In genomic region chr4:152556814-152557213, GRCh38 we compare ENCODE assay signal across 27 cellular contexts. TPM values are rescaled to one million over a fixed set of nuclear protein-coding genes. Genes with fewer than 3 reads are reported as not detected.
DNase-seq lines count a peak whose midpoint lies in the region; ATAC-seq and TF ChIP-seq lines count a peak whose summit lies in the region.
"Had no signal": no experiment of that assay in that cellular context is flagged by ENCODE, and none has a peak within 500 bp of the region (broad histone marks: within the 10 kb centered on the region; RNA-seq: fewer than 3 reads in every experiment).

No MANE protein-coding gene starts in this region.

- TF ChIP-seq CTCF in Caco-2 (IDR thresholded peaks at IDR 0.05; ENCODE audit: insufficient read depth in 1 of 2, low read depth in 1 of 2, low read length in 1 of 2, severe bottlenecking in 1 of 2, unreplicated experiment in 1 of 2), result no peak

- no peaks in the 10 kb centered on the region for H3K9me3 ChIP-seq in CD8-positive, alpha-beta memory T cell (ENCODE audit: low read length)
- H3K9me3 ChIP-seq in MG63, result no peaks in the 10 kb centered on the region
- H3K9me3 ChIP-seq in Caco-2, result no peaks in the 10 kb centered on the region
- H3K9me3 ChIP-seq: adrenal gland; BLaER1 treated with 17β-estradiol and CSF1 and Interleukin-3, amounts not matched to agents 10 nM and 100 nM; body of pancreas had no signal

- CTCF ChIA-PET in CD8-positive, alpha-beta memory T cell (lab: Charles Lee), result interaction anchor here (2.4 kb wide), 1 partner anchor 18 kb away, joined by 7 read pairs; no protein-coding TSS in a partner anchor
- CTCF ChIA-PET in Caco-2 (lab: Charles Lee), result no interaction called here

- no peak overlapping the region for H3K27ac ChIP-seq in ACC112 (ENCODE audit: low read depth, low read length)
- H3K27ac ChIP-seq in CD8-positive, alpha-beta memory T cell (ENCODE audit: low read depth, low read length), result no peak overlapping the region
- H3K27ac ChIP-seq: adrenal gland; BLaER1 treated with 17β-estradiol and CSF1 and Interleukin-3, amounts not matched to agents 10 nM and 100 nM; body of pancreas; dorsolateral prefrontal cortex; parathyroid adenoma had no signal

- no peak for DNase-seq in CD8-positive, alpha-beta memory T cell
- DNase-seq in MG63 (peak; percentile 28), DMS79 (lab: John Stamatoyannopoulos, UW) (no peak), Caco-2 (no peak)
- no peak for DNase-seq in stimulated activated CD4-positive, alpha-beta T cell treated with anti-CD3 and anti-CD28 coated beads, Interleukin-4, amount 100 ng/mL, for 4 hours
- DNase-seq in stimulated activated naive CD8-positive, alpha-beta T cell treated with anti-CD3 and anti-CD28 coated beads, Interleukin-15, Interleukin-2, amounts not matched to agents 100 U/mL and 50 U/mL, for 24 hours, result no peak
- DNase-seq: activated CD8-positive, alpha-beta T cell treated with anti-CD3 and anti-CD28 coated beads, Interleukin-2, amount 10 ng/mL, durations not matched to agents 7 days and 5 days; activated gamma-delta T cell treated with Interleukin-2 at 50 U/mL for 16 hours; adrenal gland; body of pancreas; dorsolateral prefrontal cortex; hypothalamus; immature natural killer cell; Kasumi-1; left colon; mammary epithelial cell; NCI-H1694; NCI-H2171; NCI-H524 treated with DMSO at 0.1 percent for 48 hours; stimulated activated CD4-positive, alpha-beta T cell treated with anti-CD3 and anti-CD28 coated beads, Interleukin-1b, Interleukin-23, amount 100 ng/mL, for 48 hours; substantia nigra had no signal

- no peaks in the 10 kb centered on the region for H3K36me3 ChIP-seq in ACC112 (ENCODE audit: insufficient read depth, low read length)
- no peaks in the 10 kb centered on the region for H3K36me3 ChIP-seq in CD8-positive, alpha-beta memory T cell (ENCODE audit: insufficient read depth, low read length)
- no peaks in the 10 kb centered on the region for H3K36me3 ChIP-seq in MG63
- no peaks in the 10 kb centered on the region for H3K36me3 ChIP-seq in Caco-2 (ENCODE audit: control insufficient read depth, insufficient read depth, low read length)
- H3K36me3 ChIP-seq: adrenal gland; BLaER1 treated with 17β-estradiol and CSF1 and Interleukin-3, amounts not matched to agents 10 nM and 100 nM had no signal

- POLR2A ChIA-PET in CD8-positive, alpha-beta memory T cell (lab: Charles Lee), result no interaction called here
- POLR2A ChIA-PET in Caco-2 (lab: Charles Lee), result no interaction called here

- no TSS peak for BruUV-seq in Caco-2 (replicated peaks; lab: Mats Ljungman, UMichigan)

- H3K4me3 Mint-ChIP-seq in CD8-positive, alpha-beta memory T cell, result peak overlapping the region in 3 of 7 donors; percentile 54 to 85 (median 72)
- peak overlapping the region; percentile 72 for H3K4me3 Mint-ChIP-seq in activated T-helper 17 cell treated with anti-CD3 and anti-CD28 coated beads, Interleukin-2, amount 50 U/mL, for 72 hours
- H3K4me3 Mint-ChIP-seq in Caco-2 (ENCODE audit: unreplicated experiment), result no peak overlapping the region
- H3K4me3 Mint-ChIP-seq: neural crest cell, type B pancreatic cell had no signal

- peaks cover 32 to 52% (median 45%) of the 10 kb centered on the region in 3 donors for H3K4me1 Mint-ChIP-seq in CD8-positive, alpha-beta memory T cell
- H3K4me1 Mint-ChIP-seq in activated T-helper 17 cell treated with anti-CD3 and anti-CD28 coated beads, Interleukin-2, amount 50 U/mL, for 72 hours, result peaks cover 34% of the 10 kb centered on the region
- no peaks in the 10 kb centered on the region for H3K4me1 Mint-ChIP-seq in Caco-2 (ENCODE audit: low read depth, unreplicated experiment)
- H3K4me1 Mint-ChIP-seq: neural crest cell had no signal

- H3K4me3 ChIP-seq in ACC112 (ENCODE audit: low read depth, low read length), result peak overlapping the region; percentile 46; the same call in 1 of the 2 replicates
- H3K4me3 ChIP-seq in CD8-positive, alpha-beta memory T cell (ENCODE audit: low read length), result no peak overlapping the region
- peak overlapping the region; percentile 34 for H3K4me3 ChIP-seq in MG63
- no peak overlapping the region for H3K4me3 ChIP-seq in Caco-2 (ENCODE audit: low read depth, low read length)
- H3K4me3 ChIP-seq: adrenal gland; BLaER1 treated with 17β-estradiol and CSF1 and Interleukin-3, amounts not matched to agents 10 nM and 100 nM; body of pancreas; dorsolateral prefrontal cortex had no signal

- peak overlapping the region; percentile 14 to 91 (median 46) for H3K27ac Mint-ChIP-seq in CD8-positive, alpha-beta memory T cell
- H3K27ac Mint-ChIP-seq in activated T-helper 17 cell treated with anti-CD3 and anti-CD28 coated beads, Interleukin-2, amount 50 U/mL, for 72 hours, result peak overlapping the region; percentile 93
- H3K27ac Mint-ChIP-seq in Caco-2 (ENCODE audit: unreplicated experiment), result no peak overlapping the region
- H3K27ac Mint-ChIP-seq: type B pancreatic cell had no signal

- ATAC-seq in activated T-helper 17 cell treated with anti-CD3 and anti-CD28 coated beads, Interleukin-2, amount 50 U/mL, for 72 hours (replicated peaks), result no peak
- no peak for ATAC-seq in stimulated activated naive CD8-positive, alpha-beta T cell treated with anti-CD3 and anti-CD28 coated beads, Interleukin-15, Interleukin-2, amounts not matched to agents 100 U/mL and 50 U/mL, for 24 hours
- ATAC-seq: body of pancreas, left colon had no signal

- H3K36me3 Mint-ChIP-seq in CD8-positive, alpha-beta memory T cell, result no peaks in the 10 kb centered on the region
- H3K36me3 Mint-ChIP-seq in activated T-helper 17 cell treated with anti-CD3 and anti-CD28 coated beads, Interleukin-2, amount 50 U/mL, for 72 hours (ENCODE audit: low read depth), result no peaks in the 10 kb centered on the region
- H3K36me3 Mint-ChIP-seq in Caco-2 (ENCODE audit: insufficient read depth, unreplicated experiment), result peaks cover 6% of the 10 kb centered on the region
- H3K36me3 Mint-ChIP-seq: immature natural killer cell, type B pancreatic cell had no signal

- H3K79me2 ChIP-seq in ACC112 (ENCODE audit: control insufficient read depth, insufficient read depth, low read length, unreplicated experiment), result no peaks in the 10 kb centered on the region
- H3K79me2 ChIP-seq: parathyroid adenoma had no signal

- peaks cover 0 to 1% of the 10 kb centered on the region in 2 donors for H3K27me3 Mint-ChIP-seq in CD8-positive, alpha-beta memory T cell
- H3K27me3 Mint-ChIP-seq in activated T-helper 17 cell treated with anti-CD3 and anti-CD28 coated beads, Interleukin-2, amount 50 U/mL, for 72 hours, result no peaks in the 10 kb centered on the region
- H3K27me3 Mint-ChIP-seq in Caco-2 (ENCODE audit: insufficient read depth, unreplicated experiment), result no peaks in the 10 kb centered on the region
- H3K27me3 Mint-ChIP-seq: type B pancreatic cell had no signal

- H3K4me1 ChIP-seq in ACC112 (ENCODE audit: control insufficient read depth, insufficient read depth, low read length, unreplicated experiment), result no peaks in the 10 kb centered on the region
- H3K4me1 ChIP-seq in CD8-positive, alpha-beta memory T cell (ENCODE audit: insufficient read depth, low read length), result peaks cover 33% of the 10 kb centered on the region
- H3K4me1 ChIP-seq in Caco-2, result no peaks in the 10 kb centered on the region
- H3K4me1 ChIP-seq: adrenal gland, body of pancreas, parathyroid adenoma had no signal

- intact Hi-C loops in Caco-2 (cut with micrococcal nuclease; ENCODE audit: unreplicated experiment), result no loop called here

- H3K9me3 Mint-ChIP-seq in CD8-positive, alpha-beta memory T cell, result no peaks in the 10 kb centered on the region
- no peaks in the 10 kb centered on the region for H3K9me3 Mint-ChIP-seq in activated T-helper 17 cell treated with anti-CD3 and anti-CD28 coated beads, Interleukin-2, amount 50 U/mL, for 72 hours
- no peaks in the 10 kb centered on the region for H3K9me3 Mint-ChIP-seq in Caco-2 (ENCODE audit: unreplicated experiment)
- H3K9me3 Mint-ChIP-seq: immature natural killer cell, neural crest cell, type B pancreatic cell had no signal

- H3K27me3 ChIP-seq in ACC112 (ENCODE audit: insufficient read depth, low read length) (no peaks in the 10 kb centered on the region), MG63 (no peaks in the 10 kb centered on the region), Caco-2 (replicated peaks; ENCODE audit: control insufficient read depth, insufficient read depth, low read length) (no peaks in the 10 kb centered on the region)
- no peaks in the 10 kb centered on the region for H3K27me3 ChIP-seq in CD8-positive, alpha-beta memory T cell (ENCODE audit: insufficient read depth, low read length, poor library complexity, severe bottlenecking)
- H3K27me3 ChIP-seq: adrenal gland; BLaER1 treated with 17β-estradiol and CSF1 and Interleukin-3, amounts not matched to agents 10 nM and 100 nM; body of pancreas; dorsolateral prefrontal cortex had no signal

- peak overlapping the region; percentile 73 for H2AFZ ChIP-seq in ACC112 (ENCODE audit: low read length, unreplicated experiment)
- H2AFZ ChIP-seq: parathyroid adenoma had no signal

RNA-seq across cellular contexts. Expression of gene FBXW7, which starts 20.9 kb away (rescaled TPM):
- total RNA-seq in CD8-positive, alpha-beta memory T cell, result 10 to 100 TPM; 46.6 to 54.3 TPM
- 42.7 TPM for polyA plus RNA-seq in CD8-positive, alpha-beta memory T cell
- 17.8 and 34.4 TPM in 2 replicates for total RNA-seq in MG63 (2014; rRNA removed; shearing (Covaris generic); ENCODE audit: low replicate concordance)
- total RNA-seq in activated T-helper 17 cell treated with anti-CD3 and anti-CD28 coated beads, Interleukin-2, amount 50 U/mL, for 72 hours, result 10 to 100 TPM; 37.4 to 39.6 TPM
- 34.1 and 36.1 TPM in 2 replicates for total RNA-seq in Caco-2 (2022)

Comparison
In these comparisons a context has a peak if more than half of its experiments do, and no peak if none do; other contexts are left out.
1. H3K4me3 ChIP-seq: peak in ACC112 (single experiment) and MG63 (single experiment); none in CD8-positive, alpha-beta memory T cell (single experiment) and Caco-2 (single experiment).